ENCODE assay signal across 25 cellular contexts in genomic region chr9:73575661-73576060, GRCh38.
"Had no signal": no experiment of that assay in that cellular context is flagged by ENCODE, and none has a peak within 500 bp of the region (broad histone marks: within the 10 kb centered on the region; RNA-seq: fewer than 3 reads in every experiment).

No MANE protein-coding gene starts in this region.

- H3K4me3 ChIP-seq: hepatocyte, left ventricle myocardium inferior, lung, mucosa of descending colon, pancreas, prostate gland, skin epidermis, stomach, testis, thyroid gland, transverse colon, upper lobe of left lung, vagina had no signal

- H3K27me3 ChIP-seq: hepatocyte, testis, thyroid gland, transverse colon, upper lobe of left lung, vagina had no signal

- H3K4me2 ChIP-seq: hepatocyte had no signal

- H3K4me1 ChIP-seq: left ventricle myocardium inferior, prostate gland, stomach, testis, thyroid gland, transverse colon, upper lobe of left lung, vagina had no signal

- DNase-seq: islet precursor cell; left ventricle myocardium inferior; mesendoderm; mucosa of descending colon; naive thymus-derived CD4-positive, alpha-beta T cell; pancreas; posterior cingulate gyrus; stimulated activated CD4-positive, alpha-beta T cell treated with anti-CD3 and anti-CD28 coated beads, Interleukin-12 subunit alpha, Interleukin-12 subunit beta, amount 100 ng/mL, for 4 hours; stimulated activated CD4-positive, alpha-beta T cell treated with anti-CD3 and anti-CD28 coated beads, Interleukin-15, amount 100 ng/mL, for 24 hours; stimulated activated CD4-positive, alpha-beta T cell treated with anti-CD3 and anti-CD28 coated beads, Interleukin-2, amount 100 ng/mL, for 24 hours; stimulated activated CD4-positive, alpha-beta T cell treated with anti-CD3 and anti-CD28 coated beads, Interleukin-4, amount 100 ng/mL, for 1 hour; stimulated activated naive B cell treated with anti-CD40 and anti-IgM and Interleukin-4, amounts not matched to agents 10 μg/mL and 1 μg/mL and 100 μg/mL, for 72 hours; stimulated activated naive CD8-positive, alpha-beta T cell treated with anti-CD3 and anti-CD28 coated beads, Interleukin-15, Interleukin-2, amounts not matched to agents 100 U/mL and 50 U/mL, for 24 hours; stomach; testis; thyroid gland; transverse colon; upper lobe of left lung had no signal

- H3K36me3 ChIP-seq: left ventricle myocardium inferior, pancreas, prostate gland, stomach, thyroid gland, transverse colon, upper lobe of left lung, vagina had no signal

- FAIRE-seq: pancreas had no signal

- H3K27ac ChIP-seq: hepatocyte, left ventricle myocardium inferior, pancreas, prostate gland, skin epidermis, stomach, testis, thyroid gland, transverse colon, upper lobe of left lung, vagina had no signal

- H3K9me3 ChIP-seq: left ventricle myocardium inferior, mucosa of descending colon, pancreas, prostate gland, stomach, testis, thyroid gland, transverse colon, upper lobe of left lung, vagina had no signal

- ATAC-seq: mucosa of descending colon; naive thymus-derived CD4-positive, alpha-beta T cell; natural killer cell treated with Interleukin-12 subunit alpha and Interleukin-12 subunit beta and Interleukin-15 and Interleukin-18, amount 100 ng/mL, for 72 hours; pancreas; sciatic nerve; stimulated activated naive B cell treated with anti-CD40 and anti-IgM and Interleukin-4, amounts not matched to agents 10 μg/mL and 1 μg/mL and 100 μg/mL, for 72 hours; stimulated activated naive CD8-positive, alpha-beta T cell treated with anti-CD3 and anti-CD28 coated beads, Interleukin-15, Interleukin-2, amounts not matched to agents 100 U/mL and 50 U/mL, for 24 hours had no signal
